In the genomic region with DNA sequence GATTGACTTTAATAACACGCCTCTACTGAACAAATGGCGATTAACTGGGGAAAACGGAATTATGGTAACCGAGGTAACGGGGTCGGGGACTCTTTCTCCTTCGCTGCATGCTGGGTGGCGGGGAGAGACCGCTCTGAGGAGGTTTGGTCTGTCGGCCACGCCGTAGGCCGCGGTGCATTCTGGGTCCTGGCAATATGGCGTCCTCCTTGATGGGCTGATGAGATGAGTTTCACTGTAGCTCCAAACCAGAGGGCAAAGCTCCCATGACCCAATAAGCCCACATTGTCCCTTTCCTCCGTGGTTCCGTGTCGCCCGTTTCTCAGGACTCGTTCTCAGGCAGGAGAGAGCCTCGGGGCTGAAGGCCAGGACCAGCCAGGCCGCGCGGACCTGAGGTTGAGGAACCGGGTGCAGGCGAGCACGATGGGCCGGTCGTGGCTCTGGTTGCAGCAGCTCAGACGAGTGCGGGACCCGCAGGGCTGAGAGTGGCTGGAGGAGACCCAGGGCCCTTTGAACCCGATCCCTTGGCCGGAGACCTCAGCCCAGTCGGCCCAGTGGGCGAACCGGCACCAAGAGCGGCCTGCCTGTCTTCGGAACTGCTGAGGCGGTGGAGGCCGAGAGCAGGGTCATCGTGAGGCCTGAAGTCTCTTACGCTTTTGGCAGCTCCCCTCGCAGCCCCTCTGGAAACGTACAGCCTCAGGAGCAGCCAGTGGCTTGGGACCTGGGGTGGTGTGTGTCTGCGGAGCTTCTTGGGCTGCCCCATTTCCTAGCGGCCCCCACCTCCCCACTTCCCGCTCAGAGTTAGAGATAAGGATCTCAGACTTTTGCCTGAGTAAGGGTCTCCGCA, we compare ENCODE assay signal across 8 cellular contexts.
DNase-seq lines count a peak whose midpoint lies in the region; ATAC-seq, FAIRE-seq and TF ChIP-seq lines count a peak whose summit lies in the region.

A gene with protein sequence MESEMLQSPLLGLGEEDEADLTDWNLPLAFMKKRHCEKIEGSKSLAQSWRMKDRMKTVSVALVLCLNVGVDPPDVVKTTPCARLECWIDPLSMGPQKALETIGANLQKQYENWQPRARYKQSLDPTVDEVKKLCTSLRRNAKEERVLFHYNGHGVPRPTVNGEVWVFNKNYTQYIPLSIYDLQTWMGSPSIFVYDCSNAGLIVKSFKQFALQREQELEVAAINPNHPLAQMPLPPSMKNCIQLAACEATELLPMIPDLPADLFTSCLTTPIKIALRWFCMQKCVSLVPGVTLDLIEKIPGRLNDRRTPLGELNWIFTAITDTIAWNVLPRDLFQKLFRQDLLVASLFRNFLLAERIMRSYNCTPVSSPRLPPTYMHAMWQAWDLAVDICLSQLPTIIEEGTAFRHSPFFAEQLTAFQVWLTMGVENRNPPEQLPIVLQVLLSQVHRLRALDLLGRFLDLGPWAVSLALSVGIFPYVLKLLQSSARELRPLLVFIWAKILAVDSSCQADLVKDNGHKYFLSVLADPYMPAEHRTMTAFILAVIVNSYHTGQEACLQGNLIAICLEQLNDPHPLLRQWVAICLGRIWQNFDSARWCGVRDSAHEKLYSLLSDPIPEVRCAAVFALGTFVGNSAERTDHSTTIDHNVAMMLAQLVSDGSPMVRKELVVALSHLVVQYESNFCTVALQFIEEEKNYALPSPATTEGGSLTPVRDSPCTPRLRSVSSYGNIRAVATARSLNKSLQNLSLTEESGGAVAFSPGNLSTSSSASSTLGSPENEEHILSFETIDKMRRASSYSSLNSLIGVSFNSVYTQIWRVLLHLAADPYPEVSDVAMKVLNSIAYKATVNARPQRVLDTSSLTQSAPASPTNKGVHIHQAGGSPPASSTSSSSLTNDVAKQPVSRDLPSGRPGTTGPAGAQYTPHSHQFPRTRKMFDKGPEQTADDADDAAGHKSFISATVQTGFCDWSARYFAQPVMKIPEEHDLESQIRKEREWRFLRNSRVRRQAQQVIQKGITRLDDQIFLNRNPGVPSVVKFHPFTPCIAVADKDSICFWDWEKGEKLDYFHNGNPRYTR (N-terminal part only) (plus strand): TSS at position 184 of the 844 bp plus-strand sequence. CDS start 792 bp downstream, outside the sequence.

- peak within 1 kb of the TSS; percentile 75 for H2AFZ ChIP-seq in DND-41 (ENCODE audit: low read depth, low read length)

- peaks cover 38% of the 10 kb centered on the region for H3K4me1 ChIP-seq in DND-41 (ENCODE audit: insufficient read depth, low read length)

- DNase-seq in DND-41 = peak; percentile 94
- peak; percentile 45 for DNase-seq in NCI-H2029 treated with DMSO at 0.1 percent for 48 hours (lab: John Stamatoyannopoulos, UW)
- peak; percentile 80 for DNase-seq in T-helper 9 cell
- DNase-seq in astrocyte of the cerebellum (ENCODE audit: low read depth) = peak; percentile 73
- peak; percentile 96 for DNase-seq in hepatic stellate cell (ENCODE audit: low spot score)
- peak; percentile 93 for DNase-seq in putamen (ENCODE audit: low spot score)
- DNase-seq in urothelium cell line (ENCODE audit: low spot score) = peak; percentile 97

- H3K9ac ChIP-seq in DND-41 (ENCODE audit: low read depth, low read length) = peak within 1 kb of the TSS; percentile 80

- in situ Hi-C loops in astrocyte of the cerebellum (cut with HindIII; ENCODE audit: low sequenced_read_pairs) = loop anchor here (10.0 kb wide), 1 partner anchor 50 kb away; no protein-coding TSS in a partner anchor

- TF ChIP-seq CTCF in DND-41 (IDR thresholded peaks at IDR 0.05; ENCODE audit: borderline replicate concordance, extremely low read depth, low read length, poor library complexity, severe bottlenecking) (peak; percentile 3), astrocyte of the cerebellum (IDR thresholded peaks at IDR 0.05; ENCODE audit: low read depth, low read length, missing control alignments) (no peak)

- H3K36me3 ChIP-seq in DND-41 (ENCODE audit: insufficient read depth, low read length) = peaks cover 11% of the 10 kb centered on the region; the same call in 1 of the 2 replicates

- peaks cover 15% of the 10 kb centered on the region; the same call in 1 of the 2 replicates for H4K20me1 ChIP-seq in DND-41 (ENCODE audit: insufficient read depth, low read length)

- no peaks in the 10 kb centered on the region for H3K9me3 ChIP-seq in DND-41 (ENCODE audit: insufficient read depth, low read length, severe bottlenecking)

- peaks cover 52% of the 10 kb centered on the region for H3K79me2 ChIP-seq in DND-41 (ENCODE audit: insufficient read depth, low read length)

- FAIRE-seq in urothelium cell line (lab: Jason Lieb, UNC) = peak; percentile 90

- no peaks in the 10 kb centered on the region for H3K27me3 ChIP-seq in DND-41 (ENCODE audit: insufficient read depth, low read length, poor library complexity)

- ATAC-seq in DND-41 (ENCODE audit: insufficient read depth, low read depth) (peak; percentile 95), HG02610 (IDR thresholded peaks at IDR 0.05; ENCODE audit: unreplicated experiment) (peak; percentile 73)

- peak within 1 kb of the TSS; percentile 80 for H3K4me2 ChIP-seq in DND-41 (ENCODE audit: insufficient read depth, low read length)

- H3K27ac ChIP-seq in DND-41 (ENCODE audit: low read length) = peak within 1 kb of the TSS; percentile 82

- H3K4me3 ChIP-seq in DND-41 (ENCODE audit: low read depth in 1 of 2, low read length in 2 of 2) (peak within 1 kb of the TSS; percentile 72 to 77; a peak in 3 of 4 replicates), astrocyte of the cerebellum (ENCODE audit: low read depth, low read length) (peak within 1 kb of the TSS; percentile 87)

Comparison
In these comparisons a context has a peak if more than half of its experiments do, and no peak if none do; other contexts are left out.
1. Peak in every context shown above with its lines: DNase-seq, ATAC-seq, H3K4me3 ChIP-seq and H3K27ac ChIP-seq.
2. DNase-seq: peak in every context shown above with its lines; median percentile 97 in urothelium cell line; 96 in hepatic stellate cell; 94 in DND-41; 93 in putamen; 80 in T-helper 9 cell; 73 in astrocyte of the cerebellum; 45 in NCI-H2029 treated with DMSO at 0.1 percent for 48 hours.